23 cellular contexts compared by ENCODE assay signal in the genomic region with DNA sequence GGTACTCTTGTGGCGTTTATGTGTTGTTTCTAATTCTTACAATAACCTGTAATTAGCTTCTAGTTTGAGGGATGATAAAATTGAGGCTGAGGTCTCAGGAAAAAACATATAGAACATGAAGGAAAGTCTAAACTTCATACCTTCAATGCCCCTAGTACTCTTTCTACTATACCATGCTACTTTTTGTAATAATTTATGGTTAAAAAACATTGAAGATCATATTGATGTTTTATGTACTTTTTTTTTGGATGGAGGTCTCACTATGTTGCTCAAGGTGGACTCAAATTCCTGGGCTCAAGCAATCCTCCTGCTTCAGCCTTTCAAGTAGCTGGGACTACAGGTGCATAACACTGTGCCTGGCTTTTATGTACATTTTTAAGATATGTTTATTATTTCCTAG. TPM values are rescaled to one million over a fixed set of nuclear protein-coding genes. Genes with fewer than 3 reads are reported as not detected.
A peak's percentile ranks its signal among the peaks of the same experiment; 100 is the strongest.
DNase-seq lines count a peak whose midpoint lies in the region; ATAC-seq, FAIRE-seq and TF ChIP-seq lines count a peak whose summit lies in the region.
"Had no signal": no experiment of that assay in that cellular context is flagged by ENCODE, and none has a peak within 500 bp of the region (broad histone marks: within the 10 kb centered on the region; RNA-seq: fewer than 3 reads in every experiment).

No MANE protein-coding gene starts in this region.

- H3K4me3 Mint-ChIP-seq in MCF 10A (ENCODE audit: unreplicated experiment): no peak overlapping the region
- H3K4me3 Mint-ChIP-seq in T-helper 17 cell: no peak overlapping the region
- H3K4me3 Mint-ChIP-seq: CD14-positive monocyte; CD4-positive, alpha-beta T cell; CD8-positive, alpha-beta memory T cell had no signal

- no peaks in the 10 kb centered on the region for H3K9me3 ChIP-seq in breast epithelium
- H3K9me3 ChIP-seq in T-helper 17 cell (ENCODE audit: control insufficient read depth, low read length, poor library complexity, severe bottlenecking): no peaks in the 10 kb centered on the region
- no peaks in the 10 kb centered on the region for H3K9me3 ChIP-seq in keratinocyte (ENCODE audit: control insufficient read depth, low read depth, low read length)
- no peaks in the 10 kb centered on the region for H3K9me3 ChIP-seq in PC-3 (ENCODE audit: low read length)
- H3K9me3 ChIP-seq: BE2C, HAP-1 had no signal

- intact Hi-C loops in MCF 10A (cut with micrococcal nuclease) (no loop called here), breast epithelium (cut with DNase I; ENCODE audit: low total_unique reads) (no loop called here), PC-3 (cut with micrococcal nuclease) (no loop called here)

- H3K36me3 Mint-ChIP-seq in MCF 10A (ENCODE audit: insufficient read depth, unreplicated experiment): peaks cover 5% of the 10 kb centered on the region
- peaks cover 5% of the 10 kb centered on the region for H3K36me3 Mint-ChIP-seq in T-helper 17 cell (ENCODE audit: low read depth)

- H3K27ac Mint-ChIP-seq in MCF 10A (ENCODE audit: low read depth, unreplicated experiment): peak overlapping the region; percentile 92
- H3K27ac Mint-ChIP-seq in T-helper 17 cell: peak overlapping the region; percentile 39
- H3K27ac Mint-ChIP-seq: CD4-positive, alpha-beta T cell had no signal

- TF ChIP-seq POLR2A in breast epithelium (IDR thresholded peaks at IDR 0.05): no peak

- no peaks in the 10 kb centered on the region for H3F3A ChIP-seq in PC-3 (ENCODE audit: low read length, unreplicated experiment)

- DNase-seq in MCF 10A (ENCODE audit: unreplicated experiment) (no peak), breast epithelium (ENCODE audit: low spot score in 2 of 2) (no peak), T-helper 17 cell (no peak), keratinocyte (ENCODE audit: low read depth, low spot score) (no peak), NCI-H187 (lab: John Stamatoyannopoulos, UW) (no peak), PC-3 (no peak), kidney glomerular epithelial cell (lab: John Stamatoyannopoulos, UW) (no peak)
- DNase-seq: AML-193; BE2C; CD4-positive, alpha-beta T cell; CD8-positive, alpha-beta memory T cell; DMS53; DMS79 treated with DMSO at 0.1 percent for 48 hours; GF-D8; GOT3 had no signal

- H3K27ac ChIP-seq in breast epithelium (no peak overlapping the region), keratinocyte (ENCODE audit: control insufficient read depth, insufficient read depth, low read length) (peak overlapping the region; percentile 21), PC-3 (ENCODE audit: low read length) (no peak overlapping the region)
- H3K27ac ChIP-seq: 22Rv1; BLaER1 treated with 17β-estradiol and CSF1 and Interleukin-3, amounts not matched to agents 10 nM and 100 nM had no signal

- CTCF ChIA-PET in MCF 10A (lab: Yijun Ruan, JAX) (interaction anchor here (0.6 to 1.6 kb wide), 2 partner anchors 12 to 140 kb away, joined by 3 to 8 read pairs; no protein-coding TSS in a partner anchor), PC-3 (lab: Charles Lee) (no interaction called here)

- no peaks in the 10 kb centered on the region for H3K9me2 ChIP-seq in PC-3 (replicated peaks; ENCODE audit: low read length)

- H3K4me3 ChIP-seq in breast epithelium: no peak overlapping the region
- H3K4me3 ChIP-seq in keratinocyte (ENCODE audit: control insufficient read depth in 2 of 3, extremely low read depth in 1 of 3, insufficient read depth in 2 of 3, low read depth in 1 of 3, low read length in 3 of 3): no peak overlapping the region
- H3K4me3 ChIP-seq in PC-3 (ENCODE audit: low read length): no peak overlapping the region
- H3K4me3 ChIP-seq: BLaER1 treated with 17β-estradiol and CSF1 and Interleukin-3, amounts not matched to agents 10 nM and 100 nM; HAP-1 had no signal

- dilution Hi-C loops in keratinocyte (cut with MboI; ENCODE audit: extremely low pct_ligation_motif_present, low sequenced_read_pairs): no loop called here

- H3K4me1 Mint-ChIP-seq in MCF 10A (ENCODE audit: insufficient read depth, unreplicated experiment): peaks cover 56% of the 10 kb centered on the region
- H3K4me1 Mint-ChIP-seq in T-helper 17 cell: peaks cover 60% of the 10 kb centered on the region

- H3K27me3 Mint-ChIP-seq in MCF 10A (ENCODE audit: insufficient read depth, unreplicated experiment) (no peaks in the 10 kb centered on the region), T-helper 17 cell (no peaks in the 10 kb centered on the region)
- H3K27me3 Mint-ChIP-seq: CD4-positive, alpha-beta T cell; CD8-positive, alpha-beta memory T cell had no signal

- H2AFZ ChIP-seq in keratinocyte (ENCODE audit: control insufficient read depth, low read length): no peak overlapping the region
- no peak overlapping the region for H2AFZ ChIP-seq in PC-3 (ENCODE audit: low read length)

- BruUV-seq in MCF 10A (replicated peaks; lab: Mats Ljungman, UMichigan) (no TSS peak), PC-3 (replicated peaks; lab: Mats Ljungman, UMichigan) (no TSS peak)

- no peaks in the 10 kb centered on the region for H3K27me3 ChIP-seq in breast epithelium
- H3K27me3 ChIP-seq in keratinocyte (ENCODE audit: control insufficient read depth, extremely low read depth, insufficient read depth, low read length): no peaks in the 10 kb centered on the region
- no peaks in the 10 kb centered on the region for H3K27me3 ChIP-seq in PC-3 (ENCODE audit: low read length)
- H3K27me3 ChIP-seq: BE2C; BLaER1 treated with 17β-estradiol and CSF1 and Interleukin-3, amounts not matched to agents 10 nM and 100 nM had no signal

- H3K9ac ChIP-seq in keratinocyte (ENCODE audit: control insufficient read depth, extremely low read depth, insufficient read depth, low read length) (no peak overlapping the region), PC-3 (ENCODE audit: low read length) (no peak overlapping the region)
- H3K9ac ChIP-seq: BLaER1 treated with 17β-estradiol and CSF1 and Interleukin-3, amounts not matched to agents 10 nM and 100 nM had no signal

- peaks cover under 1% of the 10 kb centered on the region for H3K9me3 Mint-ChIP-seq in MCF 10A (ENCODE audit: unreplicated experiment)
- H3K9me3 Mint-ChIP-seq: CD4-positive, alpha-beta T cell; CD8-positive, alpha-beta memory T cell had no signal

- POLR2A ChIA-PET in MCF 10A (lab: Yijun Ruan, JAX): interaction anchor here (0.7 to 1.4 kb wide), 8 partner anchors 8 to 50 kb away, joined by 3 to 11 read pairs (median 4); partner anchors contain the start of genes G2E3 and SCFD1
- POLR2A ChIA-PET in PC-3 (lab: Charles Lee; ENCODE audit: unreplicated experiment): no interaction called here

- FAIRE-seq in keratinocyte (lab: Jason Lieb, UNC): no peak
- FAIRE-seq: A204.1, GM12891, GM18507, H54 had no signal

- H4K20me1 ChIP-seq in keratinocyte (ENCODE audit: control insufficient read depth, extremely low read depth, insufficient read depth, low read length) (peaks cover 3% of the 10 kb centered on the region), PC-3 (ENCODE audit: low read length) (peaks cover 67% of the 10 kb centered on the region)

- H3K79me2 ChIP-seq in keratinocyte (ENCODE audit: control insufficient read depth, insufficient read depth, low read length) (peaks cover 100% of the 10 kb centered on the region), PC-3 (ENCODE audit: low read length) (peaks cover 100% of the 10 kb centered on the region)

- ATAC-seq in T-helper 17 cell: no peak
- ATAC-seq in PC-3: no peak

- H3K4me1 ChIP-seq in breast epithelium (peaks cover 0 to 3% of the 10 kb centered on the region in 2 donors), keratinocyte (ENCODE audit: control insufficient read depth, extremely low read depth, insufficient read depth, low read length) (no peaks in the 10 kb centered on the region), PC-3 (ENCODE audit: insufficient read depth, low read length) (peaks cover 7% of the 10 kb centered on the region; the same call in 1 of the 2 replicates)

- H3K9me1 ChIP-seq in keratinocyte (ENCODE audit: control insufficient read depth, extremely low read depth, insufficient read depth, low read length): no peaks in the 10 kb centered on the region

- TF ChIP-seq CTCF in MCF 10A (IDR thresholded peaks at IDR 0.05; ENCODE audit: unreplicated experiment) (no peak), breast epithelium (IDR thresholded peaks at IDR 0.05) (no peak), keratinocyte (optimal IDR thresholded peaks at IDR 0.05 in 1 of 3, IDR thresholded peaks at IDR 0.05 in 1 of 3, conservative IDR thresholded peaks at IDR 0.05 in 1 of 3; ENCODE audit: extremely low read depth in 1 of 3, insufficient read depth in 2 of 3, low read length in 3 of 3) (no peak), PC-3 (conservative IDR thresholded peaks at IDR 0.05; ENCODE audit: low read depth, low read length) (no peak)

- no peaks in the 10 kb centered on the region for H3K36me3 ChIP-seq in breast epithelium
- H3K36me3 ChIP-seq in keratinocyte (ENCODE audit: control insufficient read depth in 2 of 2, extremely low read depth in 1 of 2, insufficient read depth in 2 of 2, low read length in 2 of 2): no peaks in the 10 kb centered on the region
- 0 out of 2 replicates have a peak, but pooled peaks cover 3% of the 10 kb centered on the region for H3K36me3 ChIP-seq in PC-3 (ENCODE audit: low read depth, low read length)
- H3K36me3 ChIP-seq: BE2C, HAP-1 had no signal

- H3K4me2 ChIP-seq in keratinocyte (ENCODE audit: control insufficient read depth, extremely low read depth, insufficient read depth, low read depth, low read length) (no peak overlapping the region), PC-3 (ENCODE audit: low read length) (no peak overlapping the region)
- H3K4me2 ChIP-seq: BLaER1 treated with 17β-estradiol and CSF1 and Interleukin-3, amounts not matched to agents 10 nM and 100 nM had no signal

RNA-seq across cellular contexts. Expression of gene G2E3, which starts 13.8 kb away (rescaled TPM):
- total RNA-seq in MCF 10A (2022): 34.1 and 34.7 TPM in 2 replicates
- total RNA-seq in breast epithelium: 10 to 100 TPM; 12.3 to 22.2 (median 12.5) TPM
- 10 to 100 TPM; 25.0 to 27.7 TPM for total RNA-seq in T-helper 17 cell
- polyA plus RNA-seq in keratinocyte: 11.5 to 24.3 TPM (median 15.6 TPM) in 3 replicates
- polyA plus RNA-seq in keratinocyte (2011; ENCODE audit: low read depth): 13.9 TPM
- polyA plus RNA-seq in keratinocyte (2011; cell fraction: cytosol; rRNA removed): 5.5 and 12.7 TPM in 2 replicates
- polyA plus RNA-seq in keratinocyte (2011; cell fraction: nucleus; rRNA removed): 14.2 and 18.9 TPM in 2 replicates
- polyA plus RNA-seq in keratinocyte (2012; ENCODE audit: low replicate concordance): 7.3 and 11.2 TPM in 2 replicates
- 5.9 to 23.2 TPM (median 7.9 TPM) in 3 replicates for polyA minus RNA-seq in keratinocyte
- 16.3 TPM for polyA minus RNA-seq in keratinocyte (2011; cell fraction: cytosol; rRNA and poly(A)+ RNA removed)
- polyA minus RNA-seq in keratinocyte (2011; cell fraction: nucleus; rRNA and poly(A)+ RNA removed): 15.2 and 24.6 TPM in 2 replicates
- total RNA-seq in PC-3 (2014; rRNA removed): 27.8 and 32.8 TPM in 2 replicates

RNA-seq across cellular contexts. Expression of gene SCFD1, which starts 49.3 kb away (rescaled TPM):
- total RNA-seq in MCF 10A (2022) (113 and 126 TPM in 2 replicates), breast epithelium (10 to 100 TPM; 64.6 to 93.1 (median 73.5) TPM), T-helper 17 cell (10 to 100 TPM; 77.3 to 98.0 TPM), PC-3 (2014; rRNA removed) (53.0 and 72.3 TPM in 2 replicates)
- 42.9 to 100 TPM (median 59.1 TPM) in 3 replicates for polyA plus RNA-seq in keratinocyte
- polyA plus RNA-seq in keratinocyte (2011; ENCODE audit: low read depth): 82.5 TPM
- 29.3 and 58.5 TPM in 2 replicates for polyA plus RNA-seq in keratinocyte (2011; cell fraction: cytosol; rRNA removed)
- 52.6 and 77.2 TPM in 2 replicates for polyA plus RNA-seq in keratinocyte (2011; cell fraction: nucleus; rRNA removed)
- 39.6 and 56.7 TPM in 2 replicates for polyA plus RNA-seq in keratinocyte (2012; ENCODE audit: low replicate concordance)
- 10.2 to 99.2 TPM (median 39.7 TPM) in 3 replicates for polyA minus RNA-seq in keratinocyte
- polyA minus RNA-seq in keratinocyte (2011; cell fraction: cytosol; rRNA and poly(A)+ RNA removed): 37.6 TPM
- polyA minus RNA-seq in keratinocyte (2011; cell fraction: nucleus; rRNA and poly(A)+ RNA removed): 81.8 and 153 TPM in 2 replicates
